In the genomic region with DNA sequence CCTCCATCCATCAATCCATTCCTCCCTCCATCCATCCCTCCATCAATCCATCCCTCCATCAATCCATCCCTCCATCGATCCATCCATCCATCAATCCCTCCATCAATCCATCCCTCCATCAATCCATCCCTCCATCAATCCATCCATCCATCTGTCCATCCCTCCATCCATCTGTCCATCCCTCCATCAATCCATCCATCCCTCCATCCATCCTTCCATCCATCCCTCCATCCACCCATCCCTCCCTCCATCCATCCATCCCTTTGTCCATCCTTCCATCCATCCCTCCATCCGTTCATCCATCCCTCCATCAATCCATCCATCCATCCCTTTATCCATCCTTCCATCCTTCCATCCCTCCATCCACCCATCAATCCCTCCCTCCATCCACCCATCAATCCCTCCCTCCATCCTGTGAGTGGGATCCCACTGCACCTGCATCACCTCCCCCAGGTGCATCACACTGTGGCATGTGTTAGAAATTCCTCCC, we compare ENCODE assay signal across 1 cellular context.
TF ChIP-seq lines count a peak whose summit lies in the region.

No MANE protein-coding gene starts in this region.

TF ChIP-seq in H1, 55 proteins besides CTCF, POLR2A, EP300 and RAD21:
- no peak for TF ChIP-seq TEAD4 (IDR thresholded peaks at IDR 0.05; ENCODE audit: low read depth, low read length)
- no peak for TF ChIP-seq KDM4A (IDR thresholded peaks at IDR 0.05; ENCODE audit: low read depth, low read length, severe bottlenecking)
- no peak for TF ChIP-seq CHD1 (IDR thresholded peaks at IDR 0.05; ENCODE audit: low read depth, low read length)
- no peak for TF ChIP-seq RNF2 (IDR thresholded peaks at IDR 0.05; ENCODE audit: borderline replicate concordance, low read depth, low read length, missing control alignments, poor library complexity, severe bottlenecking)
- no peak for TF ChIP-seq ZNF274 (IDR thresholded peaks at IDR 0.05; ENCODE audit: borderline replicate concordance, extremely low read depth, low read length)
- TF ChIP-seq TCF12 (IDR thresholded peaks at IDR 0.05; ENCODE audit: low read depth, low read length), result no peak
- no peak for TF ChIP-seq HDAC6 (IDR thresholded peaks at IDR 0.05; ENCODE audit: low read depth, low read length)
- TF ChIP-seq CBX5 (IDR thresholded peaks at IDR 0.05; ENCODE audit: low read depth, low read length), result no peak
- TF ChIP-seq CHD2 (IDR thresholded peaks at IDR 0.05; ENCODE audit: low read length), result no peak
- TF ChIP-seq ASH2L (IDR thresholded peaks at IDR 0.05; ENCODE audit: low read length), result no peak
- TF ChIP-seq SIN3A (conservative IDR thresholded peaks at IDR 0.05 in 1 of 2, IDR thresholded peaks at IDR 0.05 in 1 of 2; ENCODE audit: low read depth in 1 of 2, low read length in 2 of 2), result no peak
- TF ChIP-seq CHD7 (IDR thresholded peaks at IDR 0.05; ENCODE audit: insufficient replicate concordance, low read length), result no peak
- TF ChIP-seq CEBPB (IDR thresholded peaks at IDR 0.05; ENCODE audit: low read depth, low read length), result no peak
- no peak for TF ChIP-seq YY1 (IDR thresholded peaks at IDR 0.05; ENCODE audit: low read depth, low read length)
- no peak for TF ChIP-seq SIX5 (IDR thresholded peaks at IDR 0.05; ENCODE audit: low read depth, low read length)
